8 cellular contexts compared by ENCODE assay signal in the genomic region with DNA sequence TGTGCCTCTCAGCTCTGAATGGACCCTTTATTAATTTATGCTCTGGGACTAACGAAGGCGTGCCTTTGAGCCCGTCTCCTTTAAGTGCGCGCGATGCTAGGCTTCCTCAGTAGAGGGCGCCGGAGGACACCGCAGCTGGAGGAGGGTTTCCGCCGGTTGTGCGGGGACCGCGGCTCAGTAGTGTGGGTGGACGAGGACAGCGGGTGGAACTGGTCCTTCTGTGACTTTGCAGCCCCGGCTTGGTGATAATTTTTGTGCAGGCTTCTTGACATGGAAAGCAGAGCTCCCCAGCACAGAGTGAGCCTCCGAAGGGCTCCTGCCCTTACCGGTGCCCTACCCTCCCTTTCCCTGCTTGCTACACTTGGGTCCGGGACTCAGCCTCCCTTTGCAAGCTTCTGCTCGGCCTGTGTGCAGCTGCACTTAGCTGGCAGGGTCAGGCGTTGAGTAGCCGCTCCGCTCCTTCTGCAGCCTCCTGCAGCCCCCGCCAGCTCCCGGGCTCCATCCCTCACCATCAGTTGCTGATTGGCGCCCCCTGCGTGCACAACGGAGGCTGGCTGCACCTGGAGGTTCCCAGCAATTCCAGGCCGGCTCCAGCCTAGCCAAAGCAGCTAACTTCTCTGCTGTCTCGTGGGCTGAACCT. TPM values are rescaled to one million over a fixed set of nuclear protein-coding genes. Genes with fewer than 3 reads are reported as not detected.
DNase-seq lines count a peak whose midpoint lies in the region; ATAC-seq and TF ChIP-seq lines count a peak whose summit lies in the region.

No MANE protein-coding gene starts in this region.

- intact Hi-C loops in colonic mucosa (cut with DNase I): loop anchor here (10.0 kb wide), 1 partner anchor 1131 kb away; no protein-coding TSS in a partner anchor
- intact Hi-C loops in left colon (cut with DNase I, micrococcal nuclease): loop anchor here in 1 of 2 donors (10.0 kb wide), 1 partner anchor 601 kb away; no protein-coding TSS in a partner anchor

- H3K4me1 ChIP-seq in colonic mucosa: no peaks in the 10 kb centered on the region

- H3K36me3 ChIP-seq in colonic mucosa: no peaks in the 10 kb centered on the region

- H3K9ac ChIP-seq in colonic mucosa (ENCODE audit: low read depth in 2 of 2, low read length in 2 of 2): no peak overlapping the region

- DNase-seq in AG08395 (ENCODE audit: low spot score): peak; percentile 79
- peak; percentile 82 for DNase-seq in NCI-H345 (lab: John Stamatoyannopoulos, UW)
- DNase-seq in activated CD4-positive, alpha-beta T cell treated with anti-CD3 and anti-CD28 coated beads for 48 hours: peak; percentile 88
- DNase-seq in colonic mucosa: peak; percentile 83
- peak; percentile 57 to 85 for DNase-seq in left colon
- peak; percentile 68 to 72 for DNase-seq in stimulated activated CD4-positive, alpha-beta T cell treated with anti-CD3 and anti-CD28 coated beads, Interleukin-1b, Interleukin-23, amount 100 ng/mL, for 4 hours (ENCODE audit: low read depth in 2 of 2)

- peak overlapping the region; percentile 62 for H3K4me3 ChIP-seq in colonic mucosa

- H3K27ac ChIP-seq in colonic mucosa: no peak overlapping the region

- ATAC-seq in GM18870 (IDR thresholded peaks at IDR 0.05; ENCODE audit: unreplicated experiment) (peak; percentile 77), HG03108 (IDR thresholded peaks at IDR 0.05; ENCODE audit: unreplicated experiment) (peak; percentile 91), left colon (peak; percentile 95)

- TF ChIP-seq CTCF in colonic mucosa (IDR thresholded peaks at IDR 0.05): peak; percentile 92

- H3K9me3 ChIP-seq in colonic mucosa: no peaks in the 10 kb centered on the region

- H3K27me3 ChIP-seq in colonic mucosa: no peaks in the 10 kb centered on the region

RNA-seq across cellular contexts. Expression of a gene that starts 26.8 kb away (rescaled TPM):
- total RNA-seq in colonic mucosa (10 to 100 TPM; 20.7 to 24.7 TPM), left colon (10 to 100 TPM; 28.6 to 31.9 TPM)
